1 cellular context compared by ENCODE assay signal in genomic region chr11:2563216-2564007, GRCh38.
TF ChIP-seq lines count a peak whose summit lies in the region.

No MANE protein-coding gene starts in this region.

TF ChIP-seq in HepG2, 621 proteins besides CTCF, POLR2A, EP300 and RAD21 (continued from another document and continues in another):
- TF ChIP-seq NFAT5 (CRISPR knock-in tag; IDR thresholded peaks at IDR 0.05) (peak; percentile 93), RORA (CRISPR knock-in tag; IDR thresholded peaks at IDR 0.05) (no peak), ZNF597 (CRISPR knock-in tag; IDR thresholded peaks at IDR 0.05) (no peak), MNT (IDR thresholded peaks at IDR 0.05) (no peak), SETDB1 (CRISPR knock-in tag; IDR thresholded peaks at IDR 0.05; ENCODE audit: borderline replicate concordance) (peak; percentile 11; the same call in 1 of the 2 replicates), SAFB2 (CRISPR knock-in tag; IDR thresholded peaks at IDR 0.05; ENCODE audit: borderline replicate concordance, low read depth) (no peak), ZNF367 (CRISPR knock-in tag; IDR thresholded peaks at IDR 0.05; ENCODE audit: borderline replicate concordance) (no peak), ZNF343 (CRISPR knock-in tag; IDR thresholded peaks at IDR 0.05) (peak; percentile 78; the same call in 1 of the 2 replicates), ZNF484 (CRISPR knock-in tag; IDR thresholded peaks at IDR 0.05; ENCODE audit: borderline replicate concordance, low read depth) (no peak), NFIC (IDR thresholded peaks at IDR 0.05; ENCODE audit: low read length) (peak; percentile 69; the same call in 1 of the 2 replicates), JUNB (CRISPR knock-in tag; IDR thresholded peaks at IDR 0.05; ENCODE audit: borderline replicate concordance) (no peak), ZNF232 (CRISPR knock-in tag; IDR thresholded peaks at IDR 0.05; ENCODE audit: borderline replicate concordance) (peak; percentile 84), THAP11 (CRISPR knock-in tag; IDR thresholded peaks at IDR 0.05) (peak; percentile 59; the same call in 1 of the 2 replicates), ZFX (CRISPR knock-in tag; IDR thresholded peaks at IDR 0.05; ENCODE audit: low read depth) (peak; percentile 64; the same call in 1 of the 2 replicates), ERF (CRISPR knock-in tag; IDR thresholded peaks at IDR 0.05) (peak; percentile 66; the same call in 1 of the 2 replicates), TCF12 (IDR thresholded peaks at IDR 0.05) (no peak), TCF12 (CRISPR knock-in tag; IDR thresholded peaks at IDR 0.05) (no peak), U2AF1 (optimal IDR thresholded peaks at IDR 0.05; ENCODE audit: low read depth, low read length) (no peak), ZNF180 (CRISPR knock-in tag; IDR thresholded peaks at IDR 0.05; ENCODE audit: borderline replicate concordance, low read depth) (no peak), LRRFIP1 (CRISPR knock-in tag; conservative IDR thresholded peaks at IDR 0.05) (no peak), JDP2 (CRISPR knock-in tag; IDR thresholded peaks at IDR 0.05; ENCODE audit: borderline replicate concordance) (no peak), ZNF143 (CRISPR knock-in tag; IDR thresholded peaks at IDR 0.05) (0 out of 2 replicates have a peak, but pooled peaks have one; percentile 30), NR2F1 (CRISPR knock-in tag; IDR thresholded peaks at IDR 0.05) (no peak), ZNF263 (CRISPR knock-in tag; IDR thresholded peaks at IDR 0.05) (peak; percentile 53), ZNF296 (CRISPR knock-in tag; conservative IDR thresholded peaks at IDR 0.05) (0 out of 2 replicates have a peak, but pooled peaks have one; percentile 71), MEF2D (CRISPR knock-in tag; IDR thresholded peaks at IDR 0.05) (peak; percentile 50; the same call in 1 of the 2 replicates), BCLAF1 (IDR thresholded peaks at IDR 0.05) (no peak), ZNF703 (CRISPR knock-in tag; IDR thresholded peaks at IDR 0.05; ENCODE audit: borderline replicate concordance) (no peak), ZNF512 (CRISPR knock-in tag; IDR thresholded peaks at IDR 0.05) (no peak), MYNN (CRISPR knock-in tag; IDR thresholded peaks at IDR 0.05; ENCODE audit: low read depth) (no peak), ZNF687 (CRISPR knock-in tag; IDR thresholded peaks at IDR 0.05) (peak; percentile 85), SIN3B (IDR thresholded peaks at IDR 0.05; ENCODE audit: low read length) (no peak), RBAK (CRISPR knock-in tag; IDR thresholded peaks at IDR 0.05) (peak; percentile 57), ZNF558 (CRISPR knock-in tag; IDR thresholded peaks at IDR 0.05; ENCODE audit: borderline replicate concordance) (0 out of 2 replicates have a peak, but pooled peaks have one; percentile 30), ARNT2 (CRISPR knock-in tag; IDR thresholded peaks at IDR 0.05; ENCODE audit: low read depth) (no peak), MBD4 (IDR thresholded peaks at IDR 0.05; ENCODE audit: borderline replicate concordance, low read length) (no peak), GLI4 (CRISPR knock-in tag; IDR thresholded peaks at IDR 0.05; ENCODE audit: borderline replicate concordance) (peak; percentile 40; the same call in 1 of the 2 replicates), ZNF724P (CRISPR knock-in tag; IDR thresholded peaks at IDR 0.05; ENCODE audit: borderline replicate concordance) (no peak), ZNF12 (CRISPR knock-in tag; IDR thresholded peaks at IDR 0.05) (peak; percentile 71), E2F2 (CRISPR knock-in tag; IDR thresholded peaks at IDR 0.05; ENCODE audit: borderline replicate concordance) (0 out of 2 replicates have a peak, but pooled peaks have one; percentile 39)
